3 cellular contexts compared by ENCODE assay signal in the genomic region with DNA sequence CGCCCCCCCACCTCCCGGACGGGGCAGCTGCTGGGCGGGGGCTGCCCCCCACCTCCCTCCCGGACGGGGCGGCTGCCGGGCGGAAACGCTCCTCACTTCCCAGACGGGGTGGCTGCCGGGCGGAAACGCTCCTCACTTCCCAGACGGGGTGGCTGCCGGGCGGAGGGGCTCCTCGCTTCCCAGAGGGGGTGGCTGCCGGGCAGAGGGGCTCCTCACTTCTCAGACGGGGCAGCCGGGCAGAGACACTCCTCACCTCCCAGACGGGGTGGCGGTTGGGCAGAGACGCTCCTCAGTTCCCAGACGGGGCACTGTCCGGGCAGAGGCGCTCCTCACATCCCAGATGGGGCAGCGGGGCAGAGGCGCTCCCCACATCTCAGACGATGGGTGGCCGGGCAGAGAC. TPM values are rescaled to one million over a fixed set of nuclear protein-coding genes. Genes with fewer than 3 reads are reported as not detected.
"Had no signal": no experiment of that assay in that cellular context is flagged by ENCODE, and none has a peak within 500 bp of the region (broad histone marks: within the 10 kb centered on the region; RNA-seq: fewer than 3 reads in every experiment).

No MANE protein-coding gene starts in this region.

RNA-seq across cellular contexts. Expression of a gene that starts 24.9 kb away (rescaled TPM):
- total RNA-seq: subcutaneous adipose tissue, thyroid gland, tibial nerve had no signal
